Comparison of ENCODE assay signal across 9 cellular contexts in the genomic region with DNA sequence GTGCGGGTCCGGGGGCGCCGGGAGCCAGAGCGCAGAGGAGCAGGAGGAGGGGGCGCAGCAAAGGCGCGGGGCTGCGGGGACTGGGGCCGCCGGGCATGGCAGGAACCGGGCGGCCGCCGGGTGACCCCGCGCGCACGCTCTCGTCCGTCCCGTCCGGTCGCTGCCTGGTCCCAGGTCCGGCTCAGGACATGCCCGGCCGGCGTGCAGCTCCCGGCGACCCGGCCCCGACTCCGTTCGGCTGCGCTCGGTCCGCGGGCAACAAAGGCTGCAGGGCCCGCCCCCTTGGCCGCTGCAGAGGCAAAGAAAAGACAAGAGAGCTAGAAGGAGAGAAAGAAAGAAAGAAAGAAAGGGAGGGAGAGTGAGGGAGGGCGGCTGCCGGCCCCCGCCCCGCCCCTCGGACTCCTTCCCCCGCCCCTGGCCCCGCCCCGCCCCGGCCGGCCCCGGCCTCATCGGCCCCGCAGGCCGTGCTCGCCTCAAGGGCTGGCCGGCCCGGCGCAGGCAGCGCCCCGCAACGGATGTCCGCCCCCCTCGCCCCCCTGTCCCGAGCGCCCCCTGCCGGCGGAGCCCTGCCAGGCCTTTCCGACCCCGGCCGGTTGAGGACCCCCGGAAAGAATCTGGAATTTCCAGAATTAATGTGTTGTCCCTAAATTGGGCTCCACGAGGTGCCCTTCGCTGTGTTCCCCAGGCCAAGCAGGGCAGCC. TPM values are rescaled to one million over a fixed set of nuclear protein-coding genes. Genes with fewer than 3 reads are reported as not detected.
A peak's percentile ranks its signal among the peaks of the same experiment; 100 is the strongest.
DNase-seq lines count a peak whose midpoint lies in the region; ATAC-seq and TF ChIP-seq lines count a peak whose summit lies in the region.
"Had no signal": no experiment of that assay in that cellular context is flagged by ENCODE, and none has a peak within 500 bp of the region (broad histone marks: within the 10 kb centered on the region; RNA-seq: fewer than 3 reads in every experiment).

A gene with protein sequence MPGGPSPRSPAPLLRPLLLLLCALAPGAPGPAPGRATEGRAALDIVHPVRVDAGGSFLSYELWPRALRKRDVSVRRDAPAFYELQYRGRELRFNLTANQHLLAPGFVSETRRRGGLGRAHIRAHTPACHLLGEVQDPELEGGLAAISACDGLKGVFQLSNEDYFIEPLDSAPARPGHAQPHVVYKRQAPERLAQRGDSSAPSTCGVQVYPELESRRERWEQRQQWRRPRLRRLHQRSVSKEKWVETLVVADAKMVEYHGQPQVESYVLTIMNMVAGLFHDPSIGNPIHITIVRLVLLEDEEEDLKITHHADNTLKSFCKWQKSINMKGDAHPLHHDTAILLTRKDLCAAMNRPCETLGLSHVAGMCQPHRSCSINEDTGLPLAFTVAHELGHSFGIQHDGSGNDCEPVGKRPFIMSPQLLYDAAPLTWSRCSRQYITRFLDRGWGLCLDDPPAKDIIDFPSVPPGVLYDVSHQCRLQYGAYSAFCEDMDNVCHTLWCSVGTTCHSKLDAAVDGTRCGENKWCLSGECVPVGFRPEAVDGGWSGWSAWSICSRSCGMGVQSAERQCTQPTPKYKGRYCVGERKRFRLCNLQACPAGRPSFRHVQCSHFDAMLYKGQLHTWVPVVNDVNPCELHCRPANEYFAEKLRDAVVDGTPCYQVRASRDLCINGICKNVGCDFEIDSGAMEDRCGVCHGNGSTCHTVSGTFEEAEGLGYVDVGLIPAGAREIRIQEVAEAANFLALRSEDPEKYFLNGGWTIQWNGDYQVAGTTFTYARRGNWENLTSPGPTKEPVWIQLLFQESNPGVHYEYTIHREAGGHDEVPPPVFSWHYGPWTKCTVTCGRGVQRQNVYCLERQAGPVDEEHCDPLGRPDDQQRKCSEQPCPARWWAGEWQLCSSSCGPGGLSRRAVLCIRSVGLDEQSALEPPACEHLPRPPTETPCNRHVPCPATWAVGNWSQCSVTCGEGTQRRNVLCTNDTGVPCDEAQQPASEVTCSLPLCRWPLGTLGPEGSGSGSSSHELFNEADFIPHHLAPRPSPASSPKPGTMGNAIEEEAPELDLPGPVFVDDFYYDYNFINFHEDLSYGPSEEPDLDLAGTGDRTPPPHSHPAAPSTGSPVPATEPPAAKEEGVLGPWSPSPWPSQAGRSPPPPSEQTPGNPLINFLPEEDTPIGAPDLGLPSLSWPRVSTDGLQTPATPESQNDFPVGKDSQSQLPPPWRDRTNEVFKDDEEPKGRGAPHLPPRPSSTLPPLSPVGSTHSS (N-terminal part only) (minus strand): TSS at position 341 of the 701 bp plus-strand sequence. CDS start 244 bp downstream, at position 97.

- H3K36me3 Mint-ChIP-seq in Calu3 (ENCODE audit: insufficient read depth, unreplicated experiment) = peaks cover 15% of the 10 kb centered on the region

- H3K18ac ChIP-seq in mesendoderm (ENCODE audit: low read length) = peak within 1 kb of the TSS; percentile 83

- peaks cover 5% of the 10 kb centered on the region for H3K79me1 ChIP-seq in mesendoderm (ENCODE audit: low read length)

- H3K4me1 Mint-ChIP-seq in Calu3 (ENCODE audit: low read depth, unreplicated experiment) = peaks cover 17% of the 10 kb centered on the region

- intact Hi-C loops in Calu3 (cut with micrococcal nuclease; ENCODE audit: unreplicated experiment) = loop anchor here (10.0 kb wide), 1 partner anchor 54 kb away; no protein-coding TSS in a partner anchor

- no peak within 1 kb of the TSS for H3K27ac Mint-ChIP-seq in Calu3 (ENCODE audit: unreplicated experiment)

- peaks cover 55% of the 10 kb centered on the region for H3K27me3 Mint-ChIP-seq in Calu3 (ENCODE audit: unreplicated experiment)

- no peaks in the 10 kb centered on the region for H3K36me3 ChIP-seq in mesendoderm (ENCODE audit: control insufficient read depth, insufficient read depth, low read length)

- no CpG with 5 or more reads among the region's 73 CpGs for WGBS in mesendoderm (ENCODE audit: extremely low coverage, insufficient coverage, low lambda C conversion rate)

- no peak within 1 kb of the TSS for H2AK5ac ChIP-seq in mesendoderm (ENCODE audit: low read length)

- H2BK5ac ChIP-seq in mesendoderm (ENCODE audit: low read length) = no peak within 1 kb of the TSS

- H4K8ac ChIP-seq in mesendoderm (ENCODE audit: low read depth, low read length) = peak within 1 kb of the TSS; percentile 70

- H3K4me3 ChIP-seq in mesendoderm (ENCODE audit: low read length) = peak within 1 kb of the TSS; percentile 90

- no TSS peak for BruUV-seq in Calu3 (replicated peaks; lab: Mats Ljungman, UMichigan)

- no peak within 1 kb of the TSS for H2BK120ac ChIP-seq in mesendoderm (ENCODE audit: low read depth, low read length)

- peak within 1 kb of the TSS; percentile 93 for H3K9ac ChIP-seq in mesendoderm (ENCODE audit: low read length)

- peak; percentile 74 for ATAC-seq in GM21619 (IDR thresholded peaks at IDR 0.05; ENCODE audit: unreplicated experiment)
- no peak for ATAC-seq in HG02852 (IDR thresholded peaks at IDR 0.05; ENCODE audit: unreplicated experiment)

- peak within 1 kb of the TSS; percentile 87 for H3K4me2 ChIP-seq in mesendoderm (ENCODE audit: low read length)

- peak within 1 kb of the TSS; percentile 47 for H3K4ac ChIP-seq in mesendoderm (ENCODE audit: low read depth, low read length)

- H3K27me3 ChIP-seq in mesendoderm (ENCODE audit: insufficient read depth, low read length, poor library complexity) = no peaks in the 10 kb centered on the region

- H3K4me1 ChIP-seq in mesendoderm (ENCODE audit: control insufficient read depth, low read depth, low read length) = peaks cover 6% of the 10 kb centered on the region

- peak; percentile 85 for TF ChIP-seq CTCF in Calu3 (IDR thresholded peaks at IDR 0.05; ENCODE audit: unreplicated experiment)

- no peaks in the 10 kb centered on the region for H3K79me2 ChIP-seq in mesendoderm (ENCODE audit: control insufficient read depth, insufficient read depth, low read length)

- in situ Hi-C loops in endometrial microvascular endothelial cells (cut with HindIII; ENCODE audit: inconsistent ontology term, low pct_unique_long_range_greater_than_20kb, low sequenced_read_pairs) = no loop called here

- peak within 1 kb of the TSS; percentile 55 for H3K27ac ChIP-seq in mesendoderm (ENCODE audit: low read depth, low read length)
- H3K27ac ChIP-seq: epithelial cell of prostate had no signal

- DNase-seq in Calu3 (peak; percentile 82), NCI-H1105 treated with DMSO at 0.1 percent for 48 hours (lab: John Stamatoyannopoulos, UW) (peak; percentile 16), mesendoderm (peak; percentile 86)
- DNase-seq in activated CD8-positive, alpha-beta memory T cell treated with anti-CD3 and anti-CD28 coated beads for 48 hours (ENCODE audit: low read depth in 2 of 3, low spot score in 2 of 3) = peak in 2 of 3 experiments; percentile 31 to 35
- peak; percentile 37 to 63 for DNase-seq in stimulated activated CD8-positive, alpha-beta memory T cell treated with anti-CD3 and anti-CD28 coated beads, Interleukin-2, amount 100 ng/mL, for 48 hours (ENCODE audit: low read depth in 2 of 2)

- CTCF ChIA-PET in Calu3 (lab: Charles Lee) = interaction anchor here (0.7 to 1.6 kb wide), 4 partner anchors 37 to 346 kb away, joined by 3 to 5 read pairs (median 4); no protein-coding TSS in a partner anchor

- peak within 1 kb of the TSS; percentile 72 for H3K4me3 Mint-ChIP-seq in Calu3 (ENCODE audit: low read depth, unreplicated experiment)

- H4K5ac ChIP-seq in mesendoderm (ENCODE audit: low read length) = no peak within 1 kb of the TSS

- no peak within 1 kb of the TSS for H2BK15ac ChIP-seq in mesendoderm (replicated peaks; ENCODE audit: low read depth)

- no peaks in the 10 kb centered on the region for H3K9me3 Mint-ChIP-seq in Calu3 (ENCODE audit: low read depth, unreplicated experiment)

- peak within 1 kb of the TSS; percentile 15 for H3K23ac ChIP-seq in mesendoderm (ENCODE audit: low read length)

- H3K56ac ChIP-seq in mesendoderm (ENCODE audit: low read length) = peak within 1 kb of the TSS; percentile 93

RNA-seq across cellular contexts. Expression of the gene that starts here (rescaled TPM):
- 1.3 and 1.4 TPM in 2 replicates for total RNA-seq in Calu3 (2022)
- total RNA-seq in endometrial microvascular endothelial cells (ENCODE audit: inconsistent ontology term) = 11.0 TPM
- 11.7 TPM for polyA plus RNA-seq in mesendoderm (2013, experiment 1 of 2)
- 10.7 TPM for polyA plus RNA-seq in mesendoderm (2013, experiment 2 of 2)

Comparison
In these comparisons a context has a peak if more than half of its experiments do, and no peak if none do; other contexts are left out.
1. DNase-seq: peak in every context shown above with its lines; median percentile 86 in mesendoderm; 82 in Calu3; 50 in stimulated activated CD8-positive, alpha-beta memory T cell treated with anti-CD3 and anti-CD28 coated beads, Interleukin-2, amount 100 ng/mL, for 48 hours; 33 in activated CD8-positive, alpha-beta memory T cell treated with anti-CD3 and anti-CD28 coated beads for 48 hours; 16 in NCI-H1105 treated with DMSO at 0.1 percent for 48 hours.